ENCODE assay signal across 17 cellular contexts in the genomic region with DNA sequence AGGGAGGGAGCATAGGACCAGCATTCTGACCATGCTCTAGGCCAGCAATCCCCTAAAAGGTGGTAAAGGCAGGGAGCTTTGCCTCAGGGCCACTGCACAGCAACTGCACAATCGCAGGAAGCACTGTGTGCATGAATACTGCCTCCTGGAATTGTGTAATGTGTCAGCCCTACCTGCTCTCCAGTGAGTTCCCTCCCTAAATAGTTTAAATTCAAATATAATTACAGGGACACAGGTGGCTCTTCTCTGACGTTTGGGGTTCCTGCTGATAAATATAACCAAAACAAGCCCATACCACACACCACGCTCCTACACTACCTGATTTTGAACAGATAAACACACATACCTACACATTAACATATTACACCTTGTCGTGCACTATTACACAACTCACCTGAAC. TPM values are rescaled to one million over a fixed set of nuclear protein-coding genes. Genes with fewer than 3 reads are reported as not detected.
A peak's percentile ranks its signal among the peaks of the same experiment; 100 is the strongest.
DNase-seq lines count a peak whose midpoint lies in the region; ATAC-seq and TF ChIP-seq lines count a peak whose summit lies in the region.
"Had no signal": no experiment of that assay in that cellular context is flagged by ENCODE, and none has a peak within 500 bp of the region (broad histone marks: within the 10 kb centered on the region; RNA-seq: fewer than 3 reads in every experiment).

No MANE protein-coding gene starts in this region.

- no TSS peak for BruUV-seq in MCF 10A (replicated peaks; lab: Mats Ljungman, UMichigan)

- H3K9me3 Mint-ChIP-seq in MCF 10A (ENCODE audit: unreplicated experiment) = no peaks in the 10 kb centered on the region
- no peaks in the 10 kb centered on the region for H3K9me3 Mint-ChIP-seq in activated CD4-positive, alpha-beta T cell treated with anti-CD3 and anti-CD28 coated beads for 36 hours (ENCODE audit: low read depth)
- H3K9me3 Mint-ChIP-seq: CD4-positive, alpha-beta T cell had no signal

- H3K4ac ChIP-seq in mesenchymal stem cell (ENCODE audit: low read depth in 1 of 2, low read length in 2 of 2) = no peak overlapping the region

- no peak for TF ChIP-seq EP300 in suprapubic skin (IDR thresholded peaks at IDR 0.05)

- no peak for ATAC-seq in activated CD4-positive, alpha-beta T cell treated with anti-CD3 and anti-CD28 coated beads for 36 hours
- no peak for ATAC-seq in HG03196 (IDR thresholded peaks at IDR 0.05; ENCODE audit: unreplicated experiment)

- no peak overlapping the region for H2AFZ ChIP-seq in mesenchymal stem cell (ENCODE audit: low read depth, low read length)
- H2AFZ ChIP-seq: GM23248 had no signal

- H3K79me1 ChIP-seq in mesenchymal stem cell (replicated peaks; ENCODE audit: low read length, poor library complexity, severe bottlenecking) = peaks cover 16% of the 10 kb centered on the region

- no peak for TF ChIP-seq POLR2A in breast epithelium (IDR thresholded peaks at IDR 0.05)
- no peak for TF ChIP-seq POLR2A in suprapubic skin (IDR thresholded peaks at IDR 0.05)
- TF ChIP-seq POLR2A in lower leg skin (IDR thresholded peaks at IDR 0.05) = no peak

- H2BK5ac ChIP-seq in mesenchymal stem cell (ENCODE audit: low read depth, low read length, poor library complexity, severe bottlenecking) = no peak overlapping the region

- no peak overlapping the region for H3K23ac ChIP-seq in mesenchymal stem cell (ENCODE audit: low read length in 2 of 2)

- H3K4me1 ChIP-seq in breast epithelium (no peaks in the 10 kb centered on the region), mesenchymal stem cell (ENCODE audit: control insufficient read depth, insufficient read depth, low read depth, low read length) (peaks cover 7% of the 10 kb centered on the region), suprapubic skin (peaks cover 4% of the 10 kb centered on the region)
- H3K4me1 ChIP-seq: Caco-2, HAP-1 had no signal

- H2BK12ac ChIP-seq in mesenchymal stem cell (ENCODE audit: low read length in 2 of 2) = no peak overlapping the region

- no peak overlapping the region for H3K4me2 ChIP-seq in mesenchymal stem cell (ENCODE audit: low read length, poor library complexity, severe bottlenecking)

- intact Hi-C loops in MCF 10A (cut with micrococcal nuclease) = no loop called here
- intact Hi-C loops in breast epithelium (cut with DNase I; ENCODE audit: low total_unique reads) = no loop called here
- intact Hi-C loops in activated CD4-positive, alpha-beta T cell treated with anti-CD3 and anti-CD28 coated beads for 36 hours (cut with DNase I, micrococcal nuclease) = no loop called here
- intact Hi-C loops in lower leg skin (cut with DNase I; ENCODE audit: low total_unique reads) = no loop called here

- H3K14ac ChIP-seq in mesenchymal stem cell (ENCODE audit: low read length in 2 of 2) = no peak overlapping the region

- WGBS in mesenchymal stem cell = 93% methylated on average over 3 of the region's 4 CpGs
- 61% methylated on average over 4 of the region's 4 CpGs for WGBS in suprapubic skin
- WGBS in lower leg skin, 2 donors = 58 to 69% methylated on average over 4 of the region's 4 CpGs

- peak overlapping the region; percentile 39 for H3K27ac Mint-ChIP-seq in MCF 10A (ENCODE audit: low read depth, unreplicated experiment)
- no peak overlapping the region for H3K27ac Mint-ChIP-seq in activated CD4-positive, alpha-beta T cell treated with anti-CD3 and anti-CD28 coated beads for 36 hours
- H3K27ac Mint-ChIP-seq: CD4-positive, alpha-beta T cell had no signal

- H4K91ac ChIP-seq in mesenchymal stem cell (ENCODE audit: low read length) = no peak overlapping the region

- no peak for DNase-seq in MCF 10A (ENCODE audit: unreplicated experiment)
- no peak for DNase-seq in breast epithelium (ENCODE audit: low spot score in 2 of 2)
- peak; percentile 42 for DNase-seq in epithelial cell of esophagus (ENCODE audit: low read depth)
- no peak for DNase-seq in mesenchymal stem cell
- DNase-seq in suprapubic skin (ENCODE audit: low spot score in 2 of 2) = no peak
- DNase-seq in activated CD4-positive, alpha-beta T cell treated with anti-CD3 and anti-CD28 coated beads for 36 hours = no peak
- DNase-seq in lower leg skin (ENCODE audit: low spot score in 2 of 2) = no peak
- DNase-seq: AML-193; Caco-2; CD4-positive, alpha-beta T cell; GM23248 had no signal

- peak overlapping the region; percentile 12 for H4K8ac ChIP-seq in mesenchymal stem cell (ENCODE audit: low read length)

- POLR2A ChIA-PET in MCF 10A (lab: Yijun Ruan, JAX) = interaction anchor here (7.0 to 13.7 kb wide), 2 partner anchors 8 to 19 kb away, joined by 94 to 259 read pairs; a partner anchor contains a TSS
- POLR2A ChIA-PET in activated CD4-positive, alpha-beta T cell treated with anti-CD3 and anti-CD28 coated beads for 36 hours (lab: Charles Lee) = no interaction called here

- no peaks in the 10 kb centered on the region for H3K27me3 ChIP-seq in breast epithelium
- H3K27me3 ChIP-seq in mesenchymal stem cell (ENCODE audit: control insufficient read depth in 1 of 2, insufficient read depth in 1 of 2, low read length in 2 of 2) = no peaks in the 10 kb centered on the region
- H3K27me3 ChIP-seq in suprapubic skin = no peaks in the 10 kb centered on the region

- no peak overlapping the region for H3K4me3 Mint-ChIP-seq in MCF 10A (ENCODE audit: unreplicated experiment)
- no peak overlapping the region for H3K4me3 Mint-ChIP-seq in activated CD4-positive, alpha-beta T cell treated with anti-CD3 and anti-CD28 coated beads for 36 hours
- H3K4me3 Mint-ChIP-seq: CD4-positive, alpha-beta T cell had no signal

- H3K9ac ChIP-seq in mesenchymal stem cell (ENCODE audit: low read length) = no peak overlapping the region
- H3K9ac ChIP-seq: GM23248 had no signal

- H3K4me3 ChIP-seq in breast epithelium (no peak overlapping the region), epithelial cell of esophagus (ENCODE audit: low read length) (no peak overlapping the region), mesenchymal stem cell (ENCODE audit: insufficient read depth in 1 of 2, low read depth in 1 of 2, low read length in 2 of 2) (no peak overlapping the region), suprapubic skin (no peak overlapping the region), lower leg skin (ENCODE audit: low read depth, poor library complexity, severe bottlenecking) (no peak overlapping the region)
- H3K4me3 ChIP-seq: A549, GM23248, HAP-1 had no signal

- no peak overlapping the region for H2BK15ac ChIP-seq in mesenchymal stem cell (ENCODE audit: low read depth, poor library complexity, severe bottlenecking)

- H3K27ac ChIP-seq in breast epithelium = no peak overlapping the region
- H3K27ac ChIP-seq in mesenchymal stem cell (ENCODE audit: low read length, poor library complexity, severe bottlenecking) = no peak overlapping the region
- peak overlapping the region; percentile 7 for H3K27ac ChIP-seq in suprapubic skin
- H3K27ac ChIP-seq: 22Rv1, C4-2B, GM23248 had no signal

- no peak overlapping the region for H2AK5ac ChIP-seq in mesenchymal stem cell (ENCODE audit: low read length, severe bottlenecking)

- H2BK120ac ChIP-seq in mesenchymal stem cell (ENCODE audit: low read depth, low read length) = no peak overlapping the region

- H3K4me1 Mint-ChIP-seq in MCF 10A (ENCODE audit: insufficient read depth, unreplicated experiment) = peaks cover 35% of the 10 kb centered on the region
- peaks cover 7% of the 10 kb centered on the region for H3K4me1 Mint-ChIP-seq in activated CD4-positive, alpha-beta T cell treated with anti-CD3 and anti-CD28 coated beads for 36 hours

- H3K27me3 Mint-ChIP-seq in MCF 10A (ENCODE audit: insufficient read depth, unreplicated experiment) = no peaks in the 10 kb centered on the region
- H3K27me3 Mint-ChIP-seq in activated CD4-positive, alpha-beta T cell treated with anti-CD3 and anti-CD28 coated beads for 36 hours = no peaks in the 10 kb centered on the region
- H3K27me3 Mint-ChIP-seq: CD4-positive, alpha-beta T cell had no signal

- CTCF ChIA-PET in MCF 10A (lab: Yijun Ruan, JAX) = interaction anchor here (0.5 to 0.6 kb wide), 3 partner anchors 32 to 942 kb away, joined by 3 to 4 read pairs (median 3); no protein-coding TSS in a partner anchor
- CTCF ChIA-PET in activated CD4-positive, alpha-beta T cell treated with anti-CD3 and anti-CD28 coated beads for 36 hours (lab: Charles Lee) = no interaction called here

- H3K18ac ChIP-seq in mesenchymal stem cell (ENCODE audit: low read depth in 1 of 2, low read length in 2 of 2) = no peak overlapping the region

- peaks cover 96% of the 10 kb centered on the region for H3K36me3 Mint-ChIP-seq in MCF 10A (ENCODE audit: insufficient read depth, unreplicated experiment)
- H3K36me3 Mint-ChIP-seq in activated CD4-positive, alpha-beta T cell treated with anti-CD3 and anti-CD28 coated beads for 36 hours (ENCODE audit: low read depth) = peaks cover 42% of the 10 kb centered on the region

- peaks cover 10% of the 10 kb centered on the region for H3K36me3 ChIP-seq in breast epithelium
- H3K36me3 ChIP-seq in mesenchymal stem cell (ENCODE audit: control insufficient read depth in 1 of 2, insufficient read depth in 2 of 2, low read depth in 1 of 2, low read length in 2 of 2) = peaks cover 28 to 83% of the 10 kb centered on the region in 2 experiments
- H3K36me3 ChIP-seq in suprapubic skin = peaks cover 90% of the 10 kb centered on the region

- no peak for TF ChIP-seq CTCF in MCF 10A (IDR thresholded peaks at IDR 0.05; ENCODE audit: unreplicated experiment)
- TF ChIP-seq CTCF in breast epithelium (IDR thresholded peaks at IDR 0.05) = no peak
- no peak for TF ChIP-seq CTCF in epithelial cell of esophagus (IDR thresholded peaks at IDR 0.05; ENCODE audit: insufficient read depth, low read depth, low read length, missing control alignments)
- no peak for TF ChIP-seq CTCF in suprapubic skin (IDR thresholded peaks at IDR 0.05)
- no peak for TF ChIP-seq CTCF in lower leg skin (IDR thresholded peaks at IDR 0.05)

- H3K9me3 ChIP-seq in breast epithelium (no peaks in the 10 kb centered on the region), mesenchymal stem cell (ENCODE audit: control insufficient read depth, low read length) (no peaks in the 10 kb centered on the region), suprapubic skin (no peaks in the 10 kb centered on the region)
- H3K9me3 ChIP-seq: A549, Caco-2, HAP-1 had no signal

RNA-seq across cellular contexts. Expression of a gene that starts 9.0 kb away (rescaled TPM):
- total RNA-seq in MCF 10A (2022) = 75.7 and 91.8 TPM in 2 replicates
- total RNA-seq in breast epithelium = 10 to 100 TPM; 34.7 to 54.7 (median 44.9) TPM
- polyA plus RNA-seq in mesenchymal stem cell (2013, experiment 1 of 2) = 33.1 TPM
- 33.0 TPM for polyA plus RNA-seq in mesenchymal stem cell (2013, experiment 2 of 2)
- 100 to 1,000 TPM in 1 of 4 donors, 10 to 100 TPM in 3; 63.6 to 140 (median 70.8) TPM for total RNA-seq in suprapubic skin
- 10 to 100 TPM; 47.9 to 65.8 TPM for total RNA-seq in activated CD4-positive, alpha-beta T cell treated with anti-CD3 and anti-CD28 coated beads for 36 hours
- 100 to 1,000 TPM; 122 to 220 (median 172) TPM for total RNA-seq in lower leg skin

RNA-seq across cellular contexts. Expression of a gene that starts 9.4 kb away (rescaled TPM):
- total RNA-seq in MCF 10A (2022) (67.6 and 85.1 TPM in 2 replicates), breast epithelium (10 to 100 TPM; 63.1 to 73.4 (median 65.5) TPM), suprapubic skin (10 to 100 TPM; 43.7 to 60.3 (median 50.7) TPM), lower leg skin (10 to 100 TPM; 55.3 to 81.5 (median 65.6) TPM)
- polyA plus RNA-seq in mesenchymal stem cell (2013, experiment 1 of 2) = 55.8 TPM
- 60.2 TPM for polyA plus RNA-seq in mesenchymal stem cell (2013, experiment 2 of 2)
- total RNA-seq in activated CD4-positive, alpha-beta T cell treated with anti-CD3 and anti-CD28 coated beads for 36 hours = 100 to 1,000 TPM; 102 to 106 TPM

RNA-seq across cellular contexts. Expression of a gene that starts 15.5 kb away (rescaled TPM):
- total RNA-seq in MCF 10A (2022) = not detected in 2 replicates
- total RNA-seq in breast epithelium = not detected
- not detected for polyA plus RNA-seq in mesenchymal stem cell (2013, experiment 1 of 2)
- 0.18 TPM for polyA plus RNA-seq in mesenchymal stem cell (2013, experiment 2 of 2)
- total RNA-seq in suprapubic skin = not detected
- total RNA-seq in activated CD4-positive, alpha-beta T cell treated with anti-CD3 and anti-CD28 coated beads for 36 hours = not detected
- total RNA-seq in lower leg skin = not detected
- total RNA-seq: CD4-positive, alpha-beta T cell; GM23248 had no signal
- polyA plus RNA-seq: A549, BJ, GM23248 had no signal

RNA-seq across cellular contexts. Expression of a gene that starts 34.8 kb away (rescaled TPM):
- total RNA-seq in MCF 10A (2022) (66.7 and 78.5 TPM in 2 replicates), breast epithelium (10 to 100 TPM; 36.3 to 45.5 (median 38.3) TPM), suprapubic skin (10 to 100 TPM; 42.0 to 91.4 (median 46.0) TPM), lower leg skin (10 to 100 TPM; 39.3 to 53.6 (median 47.1) TPM)
- polyA plus RNA-seq in mesenchymal stem cell (2013, experiment 1 of 2) = 21.7 TPM
- polyA plus RNA-seq in mesenchymal stem cell (2013, experiment 2 of 2) = 21.5 TPM
- 10 to 100 TPM; 31.2 to 33.7 TPM for total RNA-seq in activated CD4-positive, alpha-beta T cell treated with anti-CD3 and anti-CD28 coated beads for 36 hours
